Comparison of ENCODE assay signal across 28 cellular contexts in genomic region chr17:47077576-47077975, GRCh38.
DNase-seq lines count a peak whose midpoint lies in the region; ATAC-seq and TF ChIP-seq lines count a peak whose summit lies in the region.
"Had no signal": no experiment of that assay in that cellular context is flagged by ENCODE, and none has a peak within 500 bp of the region (broad histone marks: within the 10 kb centered on the region; RNA-seq: fewer than 3 reads in every experiment).

No MANE protein-coding gene starts in this region.

- H3K27me3 Mint-ChIP-seq in activated CD4-positive, alpha-beta T cell treated with anti-CD3 and anti-CD28 coated beads for 36 hours, result no peaks in the 10 kb centered on the region
- no peaks in the 10 kb centered on the region for H3K27me3 Mint-ChIP-seq in neural progenitor cell (ENCODE audit: insufficient read depth, low read depth)
- H3K27me3 Mint-ChIP-seq: activated B cell treated with CpG ODN at 0.5 μM for 24 hours; activated CD4-positive, alpha-beta memory T cell treated with anti-CD3 and anti-CD28 coated beads for 36 hours had no signal

- ATAC-seq in activated CD4-positive, alpha-beta T cell treated with anti-CD3 and anti-CD28 coated beads for 36 hours, result no peak
- ATAC-seq: CD8-positive, alpha-beta T cell; GM12878; heart left ventricle; left lung; sciatic nerve had no signal

- H3K27me3 ChIP-seq in smooth muscle cell (ENCODE audit: low read depth) (no peaks in the 10 kb centered on the region), neural progenitor cell (no peaks in the 10 kb centered on the region)
- H3K27me3 ChIP-seq: dorsolateral prefrontal cortex, heart left ventricle, left lung, upper lobe of left lung had no signal

- H3K9me3 Mint-ChIP-seq in activated CD4-positive, alpha-beta T cell treated with anti-CD3 and anti-CD28 coated beads for 36 hours (ENCODE audit: low read depth), result no peaks in the 10 kb centered on the region
- H3K9me3 Mint-ChIP-seq in neural progenitor cell, result no peaks in the 10 kb centered on the region
- H3K9me3 Mint-ChIP-seq: activated B cell treated with CpG ODN at 0.5 μM for 24 hours; activated CD4-positive, alpha-beta memory T cell treated with anti-CD3 and anti-CD28 coated beads for 36 hours; CD8-positive, alpha-beta T cell; nephron progenitor cell had no signal

- no peaks in the 10 kb centered on the region for H4K20me1 ChIP-seq in smooth muscle cell (ENCODE audit: low read depth)
- peaks cover 16% of the 10 kb centered on the region for H4K20me1 ChIP-seq in neural progenitor cell (ENCODE audit: low read depth)

- WGBS in smooth muscle cell (ENCODE audit: low lambda C conversion rate), result 79% methylated on average over 2 of the region's 2 CpGs

- H3K9me3 ChIP-seq in smooth muscle cell (replicated peaks; ENCODE audit: low read depth) (no peaks in the 10 kb centered on the region), neural progenitor cell (ENCODE audit: low read depth) (no peaks in the 10 kb centered on the region)
- H3K9me3 ChIP-seq: heart left ventricle, left lung, SK-N-SH, upper lobe of left lung had no signal

- no peaks in the 10 kb centered on the region for H3K4me1 Mint-ChIP-seq in activated CD4-positive, alpha-beta T cell treated with anti-CD3 and anti-CD28 coated beads for 36 hours
- H3K4me1 Mint-ChIP-seq in neural progenitor cell, result peaks cover 8% of the 10 kb centered on the region

- intact Hi-C loops in activated CD4-positive, alpha-beta T cell treated with anti-CD3 and anti-CD28 coated beads for 36 hours (cut with DNase I, micrococcal nuclease), result no loop called here

- no peak overlapping the region for H3K4me3 Mint-ChIP-seq in activated CD4-positive, alpha-beta T cell treated with anti-CD3 and anti-CD28 coated beads for 36 hours
- no peak overlapping the region for H3K4me3 Mint-ChIP-seq in neural progenitor cell
- H3K4me3 Mint-ChIP-seq: activated B cell treated with CpG ODN at 0.5 μM for 24 hours; activated CD4-positive, alpha-beta memory T cell treated with anti-CD3 and anti-CD28 coated beads for 36 hours; CD8-positive, alpha-beta T cell; nephron progenitor cell had no signal

- H3K4me2 ChIP-seq in smooth muscle cell (no peak overlapping the region), neural progenitor cell (no peak overlapping the region)
- H3K4me2 ChIP-seq: SK-N-SH had no signal

- POLR2A ChIA-PET in activated CD4-positive, alpha-beta T cell treated with anti-CD3 and anti-CD28 coated beads for 36 hours (lab: Charles Lee), result no interaction called here

- H3K36me3 ChIP-seq in smooth muscle cell (ENCODE audit: low read depth) (no peaks in the 10 kb centered on the region), neural progenitor cell (peaks cover 3% of the 10 kb centered on the region)
- H3K36me3 ChIP-seq: left lung had no signal

- CTCF ChIA-PET in activated CD4-positive, alpha-beta T cell treated with anti-CD3 and anti-CD28 coated beads for 36 hours (lab: Charles Lee), result no interaction called here

- no peak overlapping the region for H3K27ac Mint-ChIP-seq in activated CD4-positive, alpha-beta T cell treated with anti-CD3 and anti-CD28 coated beads for 36 hours
- no peak overlapping the region for H3K27ac Mint-ChIP-seq in neural progenitor cell
- H3K27ac Mint-ChIP-seq: activated B cell treated with CpG ODN at 0.5 μM for 24 hours; activated CD4-positive, alpha-beta memory T cell treated with anti-CD3 and anti-CD28 coated beads for 36 hours; CD8-positive, alpha-beta T cell; nephron progenitor cell had no signal

- peaks cover 8% of the 10 kb centered on the region for H3K79me2 ChIP-seq in smooth muscle cell (ENCODE audit: low read depth)
- H3K79me2 ChIP-seq in neural progenitor cell (ENCODE audit: low read depth), result peaks cover 15% of the 10 kb centered on the region

- H3K27ac ChIP-seq in smooth muscle cell (ENCODE audit: low read depth) (peak overlapping the region; percentile 13), neural progenitor cell (no peak overlapping the region)
- H3K27ac ChIP-seq: 22Rv1, dorsolateral prefrontal cortex, heart left ventricle, left lung, upper lobe of left lung had no signal

- no peak for TF ChIP-seq CTCF in fibroblast of mammary gland (conservative IDR thresholded peaks at IDR 0.05; ENCODE audit: control insufficient read depth, insufficient read depth, low read depth, low read length)
- TF ChIP-seq CTCF in smooth muscle cell (IDR thresholded peaks at IDR 0.05; ENCODE audit: borderline replicate concordance, insufficient read depth, poor library complexity, severe bottlenecking), result no peak
- no peak for TF ChIP-seq CTCF in neural progenitor cell (IDR thresholded peaks at IDR 0.05)

- H3K4me3 ChIP-seq in fibroblast of mammary gland (ENCODE audit: control insufficient read depth, low read depth, low read length) (no peak overlapping the region), smooth muscle cell (no peak overlapping the region), neural progenitor cell (no peak overlapping the region)
- H3K4me3 ChIP-seq: dorsolateral prefrontal cortex, GM12878, heart left ventricle, left lung, upper lobe of left lung had no signal

- DNase-seq in activated CD4-positive, alpha-beta T cell treated with anti-CD3 and anti-CD28 coated beads for 36 hours, result peak; percentile 18
- DNase-seq in activated CD4-positive, alpha-beta T cell treated with anti-CD3 and anti-CD28 coated beads for 48 hours, result no peak
- DNase-seq in amniotic epithelial cell (ENCODE audit: low read depth) (peak; percentile 54), fibroblast of mammary gland (ENCODE audit: low read depth) (peak; percentile 58), smooth muscle cell (lab: John Stamatoyannopoulos, UW; ENCODE audit: unreplicated experiment) (no peak), ecto neural progenitor cell (ENCODE audit: low spot score) (no peak), neural progenitor cell (ENCODE audit: low spot score) (no peak), T1000 (lab: John Stamatoyannopoulos, UW) (no peak)
- DNase-seq: activated B cell treated with CpG ODN at 0.5 μM for 24 hours; activated CD4-positive, alpha-beta memory T cell treated with anti-CD3 and anti-CD28 coated beads for 36 hours; activated gamma-delta T cell treated with Interleukin-2 at 50 U/mL for 16 hours; activated T-cell treated with anti-CD3 and anti-CD28 coated beads for 4 hours; AML-193; caudate nucleus; CD8-positive, alpha-beta T cell; DMS153; dorsolateral prefrontal cortex; heart left ventricle; left lung; NCI-H146; NCI-H2171 treated with DMSO at 0.1 percent for 48 hours; NCI-H526; nephron progenitor cell; SK-N-SH; upper lobe of left lung had no signal

- H3K4me1 ChIP-seq in smooth muscle cell (ENCODE audit: low read depth) (no peaks in the 10 kb centered on the region), neural progenitor cell (no peaks in the 10 kb centered on the region)
- H3K4me1 ChIP-seq: left lung, upper lobe of left lung had no signal

- H3F3A ChIP-seq in smooth muscle cell (ENCODE audit: low read depth) (no peaks in the 10 kb centered on the region), neural progenitor cell (ENCODE audit: low read depth) (no peaks in the 10 kb centered on the region)

- H3K36me3 Mint-ChIP-seq in activated CD4-positive, alpha-beta T cell treated with anti-CD3 and anti-CD28 coated beads for 36 hours (ENCODE audit: low read depth), result peaks cover 7% of the 10 kb centered on the region
- H3K36me3 Mint-ChIP-seq in neural progenitor cell, result peaks cover 8% of the 10 kb centered on the region

- H3K9ac ChIP-seq in smooth muscle cell (ENCODE audit: low read depth), result no peak overlapping the region
- H3K9ac ChIP-seq in neural progenitor cell, result no peak overlapping the region
- H3K9ac ChIP-seq: SK-N-SH had no signal

- no peak overlapping the region for H2AFZ ChIP-seq in smooth muscle cell (ENCODE audit: low read depth)
- no peak overlapping the region for H2AFZ ChIP-seq in neural progenitor cell (replicated peaks)

Comparison
In these comparisons a context has a peak if more than half of its experiments do, and no peak if none do; other contexts are left out.
1. DNase-seq: peak in activated CD4-positive, alpha-beta T cell treated with anti-CD3 and anti-CD28 coated beads for 36 hours (single experiment), amniotic epithelial cell (single experiment) and fibroblast of mammary gland (single experiment); none in activated CD4-positive, alpha-beta T cell treated with anti-CD3 and anti-CD28 coated beads for 48 hours (single experiment), smooth muscle cell (single experiment), ecto neural progenitor cell (single experiment), neural progenitor cell (single experiment) and T1000 (single experiment).